In genomic region chr1:77608893-77609292, GRCh38 we compare ENCODE assay signal across 15 cellular contexts.
A peak's percentile ranks its signal among the peaks of the same experiment; 100 is the strongest.
DNase-seq lines count a peak whose midpoint lies in the region; ATAC-seq and TF ChIP-seq lines count a peak whose summit lies in the region.
"Had no signal": no experiment of that assay in that cellular context is flagged by ENCODE, and none has a peak within 500 bp of the region (broad histone marks: within the 10 kb centered on the region; RNA-seq: fewer than 3 reads in every experiment).

No MANE protein-coding gene starts in this region.

- POLR2A ChIA-PET in HCT116 (lab: Charles Lee), result no interaction called here
- POLR2A ChIA-PET in HEK293 (lab: Yijun Ruan, JAX), result no interaction called here

- TF ChIP-seq CTCF in HCT116 (IDR thresholded peaks at IDR 0.05 in 2 of 3, conservative IDR thresholded peaks at IDR 0.05 in 1 of 3; ENCODE audit: borderline replicate concordance in 1 of 3, insufficient read depth in 1 of 3, low read depth in 2 of 3, low read length in 2 of 3) (no peak), HEK293 (tag by site-specific recombination; IDR thresholded peaks at IDR 0.05) (no peak), endodermal cell (conservative IDR thresholded peaks at IDR 0.05) (no peak), hepatocyte (IDR thresholded peaks at IDR 0.05; ENCODE audit: poor library complexity) (no peak)

- peaks cover 72% of the 10 kb centered on the region for H3K79me2 ChIP-seq in HCT116 (ENCODE audit: insufficient read depth, low read length)
- peaks cover 36% of the 10 kb centered on the region for H3K79me2 ChIP-seq in hepatocyte

- intact Hi-C loops in HCT116 (cut with micrococcal nuclease), result no loop called here

- no peak for TF ChIP-seq POLR2A in HCT116 (IDR thresholded peaks at IDR 0.05; ENCODE audit: borderline replicate concordance, extremely low read depth, insufficient read depth, insufficient read length)

- no TSS peak for BruUV-seq in HCT116 (replicated peaks; lab: Mats Ljungman, UMichigan)

- H3K27me3 ChIP-seq in HCT116 (ENCODE audit: insufficient read depth, low read length), result no peaks in the 10 kb centered on the region
- H3K27me3 ChIP-seq in endodermal cell (ENCODE audit: control insufficient read depth, insufficient read depth, low read length, poor library complexity, severe bottlenecking), result no peaks in the 10 kb centered on the region
- no peaks in the 10 kb centered on the region for H3K27me3 ChIP-seq in hepatocyte

- no peaks in the 10 kb centered on the region for H3K9me2 ChIP-seq in HCT116 (ENCODE audit: insufficient read depth)
- no peaks in the 10 kb centered on the region for H3K9me2 ChIP-seq in hepatocyte (replicated peaks; ENCODE audit: insufficient read depth)

- no peak for TF ChIP-seq RAD21 in HCT116 (IDR thresholded peaks at IDR 0.05; ENCODE audit: low read depth)

- CTCF ChIA-PET in HCT116 (lab: Charles Lee) (no interaction called here), HEK293 (lab: Yijun Ruan, JAX) (interaction anchor here (0.6 kb wide), 1 partner anchor 286 kb away, joined by 3 read pairs; no protein-coding TSS in a partner anchor)

- RAD21 ChIA-PET in HCT116 (lab: Charles Lee; ENCODE audit: low non-redundant PET in 1 of 2, low total read pairs in 2 of 2, uncharacterized antibody in 2 of 2, unreplicated experiment in 2 of 2), result no interaction called here

- no peak overlapping the region for H3K4me3 ChIP-seq in HCT116 (replicated peaks in 1 of 2; ENCODE audit: low read depth in 1 of 2, low read length in 2 of 2)
- no peak overlapping the region for H3K4me3 ChIP-seq in HEK293 (ENCODE audit: low read depth, low read length)
- peak overlapping the region; percentile 62 for H3K4me3 ChIP-seq in endodermal cell (ENCODE audit: low read length)
- H3K4me3 ChIP-seq in hepatocyte, result peak overlapping the region; percentile 21
- H3K4me3 ChIP-seq: GM23338 had no signal

- H3K4me1 ChIP-seq in HCT116 (ENCODE audit: control insufficient read depth in 1 of 2, insufficient read depth in 2 of 2, low read length in 2 of 2), result peaks cover 5 to 15% of the 10 kb centered on the region in 2 experiments; a peak in 1 of 4 replicates
- H3K4me1 ChIP-seq in HEK293 (ENCODE audit: control insufficient read depth, insufficient read depth, low read length), result no peaks in the 10 kb centered on the region
- H3K4me1 ChIP-seq in endodermal cell (ENCODE audit: control insufficient read depth, insufficient read depth, low read length), result no peaks in the 10 kb centered on the region
- H3K4me1 ChIP-seq in hepatocyte (ENCODE audit: insufficient read depth), result peaks cover 3% of the 10 kb centered on the region

- no peak overlapping the region for H2AFZ ChIP-seq in HCT116 (ENCODE audit: low read depth, low read length, poor library complexity, severe bottlenecking)
- H2AFZ ChIP-seq in hepatocyte, result no peak overlapping the region
- H2AFZ ChIP-seq: GM23338 had no signal

- H3K36me3 Mint-ChIP-seq in endodermal cell (ENCODE audit: low read depth), result peaks cover 63% of the 10 kb centered on the region

- H3K9ac ChIP-seq in HCT116 (ENCODE audit: low read length) (no peak overlapping the region), endodermal cell (ENCODE audit: extremely low read depth, low read length, poor library complexity, severe bottlenecking) (no peak overlapping the region)

- H3K27ac ChIP-seq in HCT116 (ENCODE audit: low read depth, low read length) (no peak overlapping the region), HEK293 (ENCODE audit: extremely low read depth, low read depth, low read length) (no peak overlapping the region), endodermal cell (ENCODE audit: low read depth, low read length) (no peak overlapping the region), hepatocyte (no peak overlapping the region)

- H3K36me3 ChIP-seq in HCT116 (ENCODE audit: control insufficient read depth in 1 of 2, insufficient read depth in 2 of 2, low read length in 2 of 2) (no peaks in the 10 kb centered on the region; a peak in 1 of 4 replicates), HEK293 (ENCODE audit: control insufficient read depth in 2 of 2, insufficient read depth in 1 of 2, low read length in 2 of 2) (no peaks in the 10 kb centered on the region), endodermal cell (ENCODE audit: control insufficient read depth, insufficient read depth, low read length) (peaks cover 13% of the 10 kb centered on the region), hepatocyte (replicated peaks; ENCODE audit: insufficient read depth, low read depth) (no peaks in the 10 kb centered on the region)

- no peak overlapping the region for H3K4me3 Mint-ChIP-seq in endodermal cell
- H3K4me3 Mint-ChIP-seq: CD4-positive, alpha-beta memory T cell; GM23338; H9 had no signal

- ATAC-seq in HCT116 (no peak), GM21447 (IDR thresholded peaks at IDR 0.05; ENCODE audit: unreplicated experiment) (no peak), GM21381 (IDR thresholded peaks at IDR 0.05; ENCODE audit: unreplicated experiment) (no peak)
- ATAC-seq: GM23338 had no signal

- H3K27ac Mint-ChIP-seq in endodermal cell, result no peak overlapping the region
- H3K27ac Mint-ChIP-seq: CD4-positive, alpha-beta memory T cell; GM23338; H9 had no signal

- H3K4me2 ChIP-seq in HCT116 (ENCODE audit: low read length) (no peak overlapping the region), hepatocyte (no peak overlapping the region)
- H3K4me2 ChIP-seq: GM23338 had no signal

- H3K27me3 Mint-ChIP-seq in endodermal cell (ENCODE audit: insufficient read depth), result no peaks in the 10 kb centered on the region
- H3K27me3 Mint-ChIP-seq: CD4-positive, alpha-beta memory T cell had no signal

- WGBS in endodermal cell (ENCODE audit: insufficient coverage in 1 of 2, insufficient read length in 1 of 2), 2 experiments, result 98% methylated on average over 3 of the region's 3 CpGs; no CpG with 5 or more reads in 1 of the 2 experiments
- 97% methylated on average over 3 of the region's 3 CpGs for WGBS in hepatocyte (ENCODE audit: low lambda C conversion rate, missing lambda C conversion rate)

- DNase-seq in HCT116 (ENCODE audit: low read depth, low spot score) (no peak), endodermal cell (no peak), hepatocyte (ENCODE audit: low spot score) (no peak)
- DNase-seq: C1 segment of cervical spinal cord; Calu3; CD4-positive, alpha-beta memory T cell; COR-L47; DMS53; DMS79 treated with DMSO at 0.1 percent for 48 hours; GF-D8; H9 had no signal

- H3K4me1 Mint-ChIP-seq in endodermal cell, result no peaks in the 10 kb centered on the region

- H4K20me1 ChIP-seq in HCT116 (ENCODE audit: insufficient read depth), result no peaks in the 10 kb centered on the region
- no peaks in the 10 kb centered on the region for H4K20me1 ChIP-seq in hepatocyte (ENCODE audit: insufficient read depth, poor library complexity, severe bottlenecking)

- peaks cover 10% of the 10 kb centered on the region in 2 experiments; a peak in 3 of 4 replicates for H3K9me3 ChIP-seq in HCT116 (ENCODE audit: control insufficient read depth in 1 of 2, insufficient read depth in 1 of 2, low read depth in 1 of 2, low read length in 2 of 2)
- no peaks in the 10 kb centered on the region for H3K9me3 ChIP-seq in HEK293 (ENCODE audit: control insufficient read depth, insufficient read depth, low read depth, low read length)
- peaks cover 38% of the 10 kb centered on the region for H3K9me3 ChIP-seq in endodermal cell (ENCODE audit: control insufficient read depth, low read length)
- peaks cover 18% of the 10 kb centered on the region for H3K9me3 ChIP-seq in hepatocyte (ENCODE audit: low read depth)

- peaks cover 39% of the 10 kb centered on the region for H3K9me3 Mint-ChIP-seq in endodermal cell

TF ChIP-seq in HCT116, 20 proteins besides CTCF, POLR2A, EP300 and RAD21:
- TF ChIP-seq ZFX (IDR thresholded peaks at IDR 0.05) (no peak), CBX3 (IDR thresholded peaks at IDR 0.05; ENCODE audit: low read depth) (peak; percentile 60; the same call in 1 of the 2 replicates), YY1 (IDR thresholded peaks at IDR 0.05; ENCODE audit: extremely low read depth, insufficient replicate concordance, low read depth, low read length) (no peak)

TF ChIP-seq in HEK293, 187 proteins besides CTCF, POLR2A, EP300 and RAD21:
- TF ChIP-seq ZSCAN5A (tag by site-specific recombination; IDR thresholded peaks at IDR 0.05) (no peak), ZNF626 (tag by site-specific recombination; IDR thresholded peaks at IDR 0.05) (0 out of 2 replicates have a peak, but pooled peaks have one; percentile 23), ZNF24 (tag by site-specific recombination; IDR thresholded peaks at IDR 0.05) (no peak), SETDB1 (IDR thresholded peaks at IDR 0.05; ENCODE audit: insufficient read length, low read length) (peak; percentile 97)

Comparison
In these comparisons a context has a peak if more than half of its experiments do, and no peak if none do; other contexts are left out.
1. H3K4me3 ChIP-seq: peak in endodermal cell (single experiment) and hepatocyte (single experiment); none in HCT116 (0 of 2) and HEK293 (single experiment).